In genomic region chr9:1495684-1496083, GRCh38 we compare ENCODE assay signal across 21 cellular contexts.
DNase-seq lines count a peak whose midpoint lies in the region; ATAC-seq and TF ChIP-seq lines count a peak whose summit lies in the region.
"Had no signal": no experiment of that assay in that cellular context is flagged by ENCODE, and none has a peak within 500 bp of the region (broad histone marks: within the 10 kb centered on the region; RNA-seq: fewer than 3 reads in every experiment).

No MANE protein-coding gene starts in this region.

- no peak for ATAC-seq in GM19023 (IDR thresholded peaks at IDR 0.05; ENCODE audit: unreplicated experiment)
- ATAC-seq in HG02623 (IDR thresholded peaks at IDR 0.05; ENCODE audit: unreplicated experiment) = no peak
- ATAC-seq: activated CD4-positive, CD25-positive, alpha-beta regulatory T cell treated with anti-CD3 and anti-CD28 coated beads, Interleukin-2, amount 50 U/mL, for 24 hours; activated CD8-positive, alpha-beta memory T cell treated with anti-CD3 and anti-CD28 coated beads, Interleukin-2, amount 10 ng/mL, durations not matched to agents 7 days and 5 days; activated T-cell treated with anti-CD3 and anti-CD28 coated beads, Interleukin-2, amount 50 U/mL, for 4 hours; effector memory CD8-positive, alpha-beta T cell; HepG2; stimulated activated naive CD8-positive, alpha-beta T cell treated with anti-CD3 and anti-CD28 coated beads, Interleukin-15, Interleukin-2, amounts not matched to agents 100 U/mL and 50 U/mL, for 24 hours; T-helper 17 cell had no signal

- no peaks in the 10 kb centered on the region for H3K27me3 Mint-ChIP-seq in neural crest cell (ENCODE audit: low read depth)
- H3K27me3 Mint-ChIP-seq: activated CD8-positive, alpha-beta memory T cell treated with anti-CD3 and anti-CD28 coated beads, Interleukin-2, amount 10 ng/mL, durations not matched to agents 7 days and 5 days; activated naive CD8-positive, alpha-beta T cell treated with anti-CD3 and anti-CD28 coated beads, Interleukin-2, amount 10 ng/mL, durations not matched to agents 7 days and 5 days; CD4-positive, alpha-beta T cell had no signal

- H3K4me1 Mint-ChIP-seq in neural crest cell = no peaks in the 10 kb centered on the region
- H3K4me1 Mint-ChIP-seq: activated CD8-positive, alpha-beta memory T cell treated with anti-CD3 and anti-CD28 coated beads, Interleukin-2, amount 10 ng/mL, durations not matched to agents 7 days and 5 days; activated naive CD8-positive, alpha-beta T cell treated with anti-CD3 and anti-CD28 coated beads, Interleukin-2, amount 10 ng/mL, durations not matched to agents 7 days and 5 days; T-helper 17 cell had no signal

- H3K4me3 Mint-ChIP-seq in neural crest cell = no peak overlapping the region
- H3K4me3 Mint-ChIP-seq: activated CD8-positive, alpha-beta memory T cell treated with anti-CD3 and anti-CD28 coated beads, Interleukin-2, amount 10 ng/mL, durations not matched to agents 7 days and 5 days; activated naive CD8-positive, alpha-beta T cell treated with anti-CD3 and anti-CD28 coated beads, Interleukin-2, amount 10 ng/mL, durations not matched to agents 7 days and 5 days; activated T-cell treated with anti-CD3 and anti-CD28 coated beads, Interleukin-2, amount 50 U/mL, for 4 hours; CD4-positive, alpha-beta T cell; effector memory CD8-positive, alpha-beta T cell; T-helper 17 cell had no signal

- H3K27ac Mint-ChIP-seq in neural crest cell (ENCODE audit: unreplicated experiment) = peak overlapping the region; percentile 27
- H3K27ac Mint-ChIP-seq: activated CD8-positive, alpha-beta memory T cell treated with anti-CD3 and anti-CD28 coated beads, Interleukin-2, amount 10 ng/mL, durations not matched to agents 7 days and 5 days; activated naive CD8-positive, alpha-beta T cell treated with anti-CD3 and anti-CD28 coated beads, Interleukin-2, amount 10 ng/mL, durations not matched to agents 7 days and 5 days; CD4-positive, alpha-beta T cell; effector memory CD8-positive, alpha-beta T cell; T-helper 17 cell had no signal

- no peak for TF ChIP-seq CTCF in neural crest cell (conservative IDR thresholded peaks at IDR 0.05)

- no peaks in the 10 kb centered on the region for H3K36me3 Mint-ChIP-seq in neural crest cell (ENCODE audit: low read depth)
- H3K36me3 Mint-ChIP-seq: activated CD8-positive, alpha-beta memory T cell treated with anti-CD3 and anti-CD28 coated beads, Interleukin-2, amount 10 ng/mL, durations not matched to agents 7 days and 5 days; activated naive CD8-positive, alpha-beta T cell treated with anti-CD3 and anti-CD28 coated beads, Interleukin-2, amount 10 ng/mL, durations not matched to agents 7 days and 5 days had no signal

- DNase-seq in NCI-H1105 (lab: John Stamatoyannopoulos, UW) (peak; percentile 55), NCI-H2107 (lab: John Stamatoyannopoulos, UW) (peak; percentile 74), NCI-H510A treated with DMSO at 0.1 percent for 48 hours (lab: John Stamatoyannopoulos, UW) (peak; percentile 88), neural crest cell (ENCODE audit: low read depth, low spot score) (no peak), G401 (ENCODE audit: low spot score) (no peak)
- DNase-seq: activated CD4-positive, alpha-beta T cell treated with anti-CD3 and anti-CD28 coated beads, Interleukin-2, amount 50 U/mL, for 4 hours; activated CD8-positive, alpha-beta memory T cell treated with anti-CD3 and anti-CD28 coated beads, Interleukin-2, amount 10 ng/mL, durations not matched to agents 7 days and 5 days; activated gamma-delta T cell; activated naive CD8-positive, alpha-beta T cell treated with anti-CD3 and anti-CD28 coated beads, Interleukin-2, amount 10 ng/mL, durations not matched to agents 7 days and 5 days; activated T-cell treated with anti-CD3 and anti-CD28 coated beads, Interleukin-2, amount 50 U/mL, for 4 hours; aorta; CD4-positive, alpha-beta T cell; effector memory CD8-positive, alpha-beta T cell; left ventricle myocardium inferior; Right ventricle myocardium superior; stimulated activated naive CD8-positive, alpha-beta T cell treated with anti-CD3 and anti-CD28 coated beads, Interleukin-15, Interleukin-2, amounts not matched to agents 100 U/mL and 50 U/mL, for 24 hours; T-helper 17 cell had no signal

- in situ Hi-C loops in G401 (cut with HindIII; ENCODE audit: low sequenced_read_pairs) = no loop called here

- peaks cover 10% of the 10 kb centered on the region for H3K9me3 Mint-ChIP-seq in neural crest cell
- H3K9me3 Mint-ChIP-seq: activated naive CD8-positive, alpha-beta T cell treated with anti-CD3 and anti-CD28 coated beads, Interleukin-2, amount 10 ng/mL, durations not matched to agents 7 days and 5 days; activated T-cell treated with anti-CD3 and anti-CD28 coated beads, Interleukin-2, amount 50 U/mL, for 4 hours; CD4-positive, alpha-beta T cell had no signal

Comparison
In these comparisons a context has a peak if more than half of its experiments do, and no peak if none do; other contexts are left out.
1. DNase-seq: peak in NCI-H1105 (single experiment), NCI-H2107 (single experiment) and NCI-H510A treated with DMSO at 0.1 percent for 48 hours (single experiment); none in neural crest cell (single experiment) and G401 (single experiment).